8 cellular contexts compared by ENCODE assay signal in genomic region chr2:58047969-58048368, GRCh38. TPM values are rescaled to one million over a fixed set of nuclear protein-coding genes. Genes with fewer than 3 reads are reported as not detected.
DNase-seq lines count a peak whose midpoint lies in the region; ATAC-seq and TF ChIP-seq lines count a peak whose summit lies in the region.

No MANE protein-coding gene starts in this region.

- H3K36me3 ChIP-seq in mesendoderm (ENCODE audit: control insufficient read depth, insufficient read depth, low read length), result no peaks in the 10 kb centered on the region
- no peaks in the 10 kb centered on the region for H3K36me3 ChIP-seq in transverse colon
- H3K36me3 ChIP-seq in body of pancreas (replicated peaks in 1 of 2; ENCODE audit: insufficient read depth in 1 of 2, low read depth in 2 of 2), result no peaks in the 10 kb centered on the region

- no peak overlapping the region for H3K4me2 ChIP-seq in mesendoderm (ENCODE audit: low read length)

- in situ Hi-C loops in transverse colon (cut with MboI; ENCODE audit: low pct_ligation_motif_present in 1 of 4, low pct_unique_long_range_greater_than_20kb in 1 of 4, low sequenced_read_pairs in 3 of 4), result no loop called here

- peaks cover 11% of the 10 kb centered on the region for H3K36me3 Mint-ChIP-seq in CD4-positive, alpha-beta T cell (ENCODE audit: low read depth)
- peaks cover 13% of the 10 kb centered on the region for H3K36me3 Mint-ChIP-seq in HFFc6 (ENCODE audit: low read depth)
- H3K36me3 Mint-ChIP-seq in activated naive CD8-positive, alpha-beta T cell treated with anti-CD3 and anti-CD28 coated beads for 36 hours, result peaks cover 25% of the 10 kb centered on the region

- H4K5ac ChIP-seq in mesendoderm (ENCODE audit: low read length), result peak overlapping the region; percentile 6

- H3K27ac Mint-ChIP-seq in CD4-positive, alpha-beta T cell, result peak overlapping the region; percentile 96
- H3K27ac Mint-ChIP-seq in HFFc6, result peak overlapping the region; percentile 49
- H3K27ac Mint-ChIP-seq in activated naive CD8-positive, alpha-beta T cell treated with anti-CD3 and anti-CD28 coated beads for 36 hours, result no peak overlapping the region

- no peak overlapping the region for H3K18ac ChIP-seq in mesendoderm (ENCODE audit: low read length)

- no peak for TF ChIP-seq EP300 in transverse colon (IDR thresholded peaks at IDR 0.05; ENCODE audit: low read depth)

- H3K23ac ChIP-seq in mesendoderm (ENCODE audit: low read length), result no peak overlapping the region

- H3K9me3 Mint-ChIP-seq in CD4-positive, alpha-beta T cell, result no peaks in the 10 kb centered on the region
- H3K9me3 Mint-ChIP-seq in HFFc6, result no peaks in the 10 kb centered on the region
- H3K9me3 Mint-ChIP-seq in activated naive CD8-positive, alpha-beta T cell treated with anti-CD3 and anti-CD28 coated beads for 36 hours, result no peaks in the 10 kb centered on the region

- ATAC-seq in CD4-positive, alpha-beta T cell (ENCODE audit: poor library complexity), result no peak
- ATAC-seq in GM18511 (IDR thresholded peaks at IDR 0.05; ENCODE audit: unreplicated experiment) (no peak), GM21723 (IDR thresholded peaks at IDR 0.05; ENCODE audit: unreplicated experiment) (no peak), body of pancreas (no peak)

- H3K56ac ChIP-seq in mesendoderm (ENCODE audit: low read length), result peak overlapping the region; percentile 58

- no peak overlapping the region for H2BK120ac ChIP-seq in mesendoderm (ENCODE audit: low read depth, low read length)

- H3K4me3 Mint-ChIP-seq in CD4-positive, alpha-beta T cell, result peak overlapping the region; percentile 71
- peak overlapping the region; percentile 92 for H3K4me3 Mint-ChIP-seq in HFFc6
- H3K4me3 Mint-ChIP-seq in activated naive CD8-positive, alpha-beta T cell treated with anti-CD3 and anti-CD28 coated beads for 36 hours, result peak overlapping the region; percentile 74

- H3K79me2 ChIP-seq in mesendoderm (ENCODE audit: control insufficient read depth, insufficient read depth, low read length), result no peaks in the 10 kb centered on the region

- DNase-seq in CD4-positive, alpha-beta T cell, result no peak
- no peak for DNase-seq in HFFc6
- DNase-seq in activated naive CD8-positive, alpha-beta T cell treated with anti-CD3 and anti-CD28 coated beads for 36 hours, result no peak
- no peak for DNase-seq in mesendoderm
- no peak for DNase-seq in transverse colon
- no peak for DNase-seq in body of pancreas

- H3K4me3 ChIP-seq in mesendoderm (ENCODE audit: low read length) (no peak overlapping the region), transverse colon (no peak overlapping the region), body of pancreas (no peak overlapping the region)

- H3K4me1 ChIP-seq in mesendoderm (ENCODE audit: control insufficient read depth, low read depth, low read length), result peaks cover 1% of the 10 kb centered on the region
- H3K4me1 ChIP-seq in transverse colon, result peaks cover 0 to 28% (median 17%) of the 10 kb centered on the region in 4 donors
- H3K4me1 ChIP-seq in body of pancreas, result peaks cover 32% of the 10 kb centered on the region

- H3K4me1 Mint-ChIP-seq in CD4-positive, alpha-beta T cell (ENCODE audit: low read depth), result peaks cover 49% of the 10 kb centered on the region
- H3K4me1 Mint-ChIP-seq in HFFc6 (ENCODE audit: low read depth), result peaks cover 49% of the 10 kb centered on the region
- peaks cover 39% of the 10 kb centered on the region for H3K4me1 Mint-ChIP-seq in activated naive CD8-positive, alpha-beta T cell treated with anti-CD3 and anti-CD28 coated beads for 36 hours

- no peak overlapping the region for H2BK5ac ChIP-seq in mesendoderm (ENCODE audit: low read length)

- H4K8ac ChIP-seq in mesendoderm (ENCODE audit: low read depth, low read length), result no peak overlapping the region

- CTCF ChIA-PET in CD4-positive, alpha-beta T cell (lab: Charles Lee), result no interaction called here

- no peak overlapping the region for H3K4ac ChIP-seq in mesendoderm (ENCODE audit: low read depth, low read length)

- no peak overlapping the region for H2AK5ac ChIP-seq in mesendoderm (ENCODE audit: low read length)

- H2BK15ac ChIP-seq in mesendoderm (replicated peaks; ENCODE audit: low read depth), result no peak overlapping the region

- intact Hi-C loops in CD4-positive, alpha-beta T cell (cut with DNase I, micrococcal nuclease), result loop anchor here in 1 of 2 experiments (2.0 to 5.0 kb wide), 2 partner anchors 15 to 194 kb away; partner anchors contain the start of gene FANCL
- intact Hi-C loops in transverse colon (cut with DNase I; ENCODE audit: low total_unique reads), result no loop called here
- intact Hi-C loops in body of pancreas (cut with DNase I), result no loop called here

- no peaks in the 10 kb centered on the region for H3K27me3 ChIP-seq in CD4-positive, alpha-beta T cell (ENCODE audit: control insufficient read depth, insufficient read depth, low read length)
- H3K27me3 ChIP-seq in mesendoderm (ENCODE audit: insufficient read depth, low read length, poor library complexity) (no peaks in the 10 kb centered on the region), transverse colon (no peaks in the 10 kb centered on the region), body of pancreas (no peaks in the 10 kb centered on the region)

- H3K9ac ChIP-seq in mesendoderm (ENCODE audit: low read length), result peak overlapping the region; percentile 58

- no peak overlapping the region for H3K27ac ChIP-seq in CD4-positive, alpha-beta T cell (ENCODE audit: low read depth, low read length)
- H3K27ac ChIP-seq in mesendoderm (ENCODE audit: low read depth, low read length) (no peak overlapping the region), transverse colon (peak overlapping the region in 2 of 4 donors; percentile 94 to 97), body of pancreas (no peak overlapping the region)

- no peaks in the 10 kb centered on the region for H3K9me3 ChIP-seq in CD4-positive, alpha-beta T cell (ENCODE audit: control insufficient read depth, low read length)
- H3K9me3 ChIP-seq in transverse colon (no peaks in the 10 kb centered on the region), body of pancreas (no peaks in the 10 kb centered on the region)

- no CpG with 5 or more reads among the region's 3 CpGs for WGBS in mesendoderm (ENCODE audit: extremely low coverage, insufficient coverage, low lambda C conversion rate)
- WGBS in transverse colon (ENCODE audit: low coverage in 1 of 2), 2 donors, result 60 to 63% methylated on average over 3 of the region's 3 CpGs
- WGBS in body of pancreas, 2 donors, result 42 to 52% methylated on average over 3 of the region's 3 CpGs

- no peaks in the 10 kb centered on the region for H3K79me1 ChIP-seq in mesendoderm (ENCODE audit: low read length)

- TF ChIP-seq POLR2A in transverse colon (IDR thresholded peaks at IDR 0.05), result no peak
- TF ChIP-seq POLR2A in body of pancreas (IDR thresholded peaks at IDR 0.05), result no peak

- TF ChIP-seq CTCF in CD4-positive, alpha-beta T cell (IDR thresholded peaks at IDR 0.05), result no peak
- TF ChIP-seq CTCF in HFFc6 (IDR thresholded peaks at IDR 0.05), result no peak
- TF ChIP-seq CTCF in transverse colon (IDR thresholded peaks at IDR 0.05), result no peak
- TF ChIP-seq CTCF in body of pancreas (IDR thresholded peaks at IDR 0.05), result no peak

- H3K27me3 Mint-ChIP-seq in CD4-positive, alpha-beta T cell, result no peaks in the 10 kb centered on the region
- no peaks in the 10 kb centered on the region for H3K27me3 Mint-ChIP-seq in HFFc6 (ENCODE audit: insufficient read depth)
- no peaks in the 10 kb centered on the region for H3K27me3 Mint-ChIP-seq in activated naive CD8-positive, alpha-beta T cell treated with anti-CD3 and anti-CD28 coated beads for 36 hours

- POLR2A ChIA-PET in CD4-positive, alpha-beta T cell (lab: Charles Lee), result no interaction called here

RNA-seq across cellular contexts. Expression of gene VRK2, which starts 1.4 kb away (rescaled TPM):
- total RNA-seq in CD4-positive, alpha-beta T cell, result 10 to 100 TPM; 11.1 to 11.5 TPM
- 10 to 100 TPM; 17.6 to 27.1 (median 23.0) TPM for total RNA-seq in HFFc6 (2021; fragmentation: NEBNext Ultra II Directional; extraction: Animal tissue kit (Norgen Biotek cat#: 25700))
- total RNA-seq in activated naive CD8-positive, alpha-beta T cell treated with anti-CD3 and anti-CD28 coated beads for 36 hours, result 10 to 100 TPM; 21.8 to 24.0 TPM
- polyA plus RNA-seq in mesendoderm (2013, experiment 1 of 2), result 22.2 TPM
- polyA plus RNA-seq in mesendoderm (2013, experiment 2 of 2), result 24.4 TPM
- 10 to 100 TPM in 3 of 4 donors, 1 to 10 TPM in 1; 7.1 to 24.3 (median 15.1) TPM for total RNA-seq in transverse colon
- total RNA-seq in body of pancreas, result 10 to 100 TPM in 1 of 2 donors, 1 to 10 TPM in 1; 6.6 to 10.9 TPM
